ENCODE assay signal across 1 cellular context in the genomic region with DNA sequence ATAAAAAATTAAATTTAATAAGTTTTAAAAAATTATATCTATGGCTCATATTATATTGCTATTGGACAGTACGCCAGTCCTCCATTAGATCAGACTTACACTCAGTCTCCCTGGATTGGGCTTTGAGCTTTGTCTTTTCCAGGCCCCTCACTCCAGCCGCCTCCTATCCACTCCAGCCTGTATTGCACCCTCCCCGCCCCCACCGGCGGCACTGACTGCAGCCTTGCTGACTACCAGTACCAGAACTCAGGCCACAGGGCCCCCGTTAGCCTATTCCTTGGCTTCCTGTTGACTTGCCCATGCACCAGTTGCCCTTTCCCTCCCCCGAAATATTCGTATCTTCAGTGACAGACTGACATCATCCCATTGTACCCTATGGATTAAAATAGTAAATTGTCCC.
TF ChIP-seq lines count a peak whose summit lies in the region.

No MANE protein-coding gene starts in this region.

TF ChIP-seq in GM23338, 12 proteins besides CTCF, POLR2A, EP300 and RAD21 (continued from another document):
- TF ChIP-seq, protein P1, sequence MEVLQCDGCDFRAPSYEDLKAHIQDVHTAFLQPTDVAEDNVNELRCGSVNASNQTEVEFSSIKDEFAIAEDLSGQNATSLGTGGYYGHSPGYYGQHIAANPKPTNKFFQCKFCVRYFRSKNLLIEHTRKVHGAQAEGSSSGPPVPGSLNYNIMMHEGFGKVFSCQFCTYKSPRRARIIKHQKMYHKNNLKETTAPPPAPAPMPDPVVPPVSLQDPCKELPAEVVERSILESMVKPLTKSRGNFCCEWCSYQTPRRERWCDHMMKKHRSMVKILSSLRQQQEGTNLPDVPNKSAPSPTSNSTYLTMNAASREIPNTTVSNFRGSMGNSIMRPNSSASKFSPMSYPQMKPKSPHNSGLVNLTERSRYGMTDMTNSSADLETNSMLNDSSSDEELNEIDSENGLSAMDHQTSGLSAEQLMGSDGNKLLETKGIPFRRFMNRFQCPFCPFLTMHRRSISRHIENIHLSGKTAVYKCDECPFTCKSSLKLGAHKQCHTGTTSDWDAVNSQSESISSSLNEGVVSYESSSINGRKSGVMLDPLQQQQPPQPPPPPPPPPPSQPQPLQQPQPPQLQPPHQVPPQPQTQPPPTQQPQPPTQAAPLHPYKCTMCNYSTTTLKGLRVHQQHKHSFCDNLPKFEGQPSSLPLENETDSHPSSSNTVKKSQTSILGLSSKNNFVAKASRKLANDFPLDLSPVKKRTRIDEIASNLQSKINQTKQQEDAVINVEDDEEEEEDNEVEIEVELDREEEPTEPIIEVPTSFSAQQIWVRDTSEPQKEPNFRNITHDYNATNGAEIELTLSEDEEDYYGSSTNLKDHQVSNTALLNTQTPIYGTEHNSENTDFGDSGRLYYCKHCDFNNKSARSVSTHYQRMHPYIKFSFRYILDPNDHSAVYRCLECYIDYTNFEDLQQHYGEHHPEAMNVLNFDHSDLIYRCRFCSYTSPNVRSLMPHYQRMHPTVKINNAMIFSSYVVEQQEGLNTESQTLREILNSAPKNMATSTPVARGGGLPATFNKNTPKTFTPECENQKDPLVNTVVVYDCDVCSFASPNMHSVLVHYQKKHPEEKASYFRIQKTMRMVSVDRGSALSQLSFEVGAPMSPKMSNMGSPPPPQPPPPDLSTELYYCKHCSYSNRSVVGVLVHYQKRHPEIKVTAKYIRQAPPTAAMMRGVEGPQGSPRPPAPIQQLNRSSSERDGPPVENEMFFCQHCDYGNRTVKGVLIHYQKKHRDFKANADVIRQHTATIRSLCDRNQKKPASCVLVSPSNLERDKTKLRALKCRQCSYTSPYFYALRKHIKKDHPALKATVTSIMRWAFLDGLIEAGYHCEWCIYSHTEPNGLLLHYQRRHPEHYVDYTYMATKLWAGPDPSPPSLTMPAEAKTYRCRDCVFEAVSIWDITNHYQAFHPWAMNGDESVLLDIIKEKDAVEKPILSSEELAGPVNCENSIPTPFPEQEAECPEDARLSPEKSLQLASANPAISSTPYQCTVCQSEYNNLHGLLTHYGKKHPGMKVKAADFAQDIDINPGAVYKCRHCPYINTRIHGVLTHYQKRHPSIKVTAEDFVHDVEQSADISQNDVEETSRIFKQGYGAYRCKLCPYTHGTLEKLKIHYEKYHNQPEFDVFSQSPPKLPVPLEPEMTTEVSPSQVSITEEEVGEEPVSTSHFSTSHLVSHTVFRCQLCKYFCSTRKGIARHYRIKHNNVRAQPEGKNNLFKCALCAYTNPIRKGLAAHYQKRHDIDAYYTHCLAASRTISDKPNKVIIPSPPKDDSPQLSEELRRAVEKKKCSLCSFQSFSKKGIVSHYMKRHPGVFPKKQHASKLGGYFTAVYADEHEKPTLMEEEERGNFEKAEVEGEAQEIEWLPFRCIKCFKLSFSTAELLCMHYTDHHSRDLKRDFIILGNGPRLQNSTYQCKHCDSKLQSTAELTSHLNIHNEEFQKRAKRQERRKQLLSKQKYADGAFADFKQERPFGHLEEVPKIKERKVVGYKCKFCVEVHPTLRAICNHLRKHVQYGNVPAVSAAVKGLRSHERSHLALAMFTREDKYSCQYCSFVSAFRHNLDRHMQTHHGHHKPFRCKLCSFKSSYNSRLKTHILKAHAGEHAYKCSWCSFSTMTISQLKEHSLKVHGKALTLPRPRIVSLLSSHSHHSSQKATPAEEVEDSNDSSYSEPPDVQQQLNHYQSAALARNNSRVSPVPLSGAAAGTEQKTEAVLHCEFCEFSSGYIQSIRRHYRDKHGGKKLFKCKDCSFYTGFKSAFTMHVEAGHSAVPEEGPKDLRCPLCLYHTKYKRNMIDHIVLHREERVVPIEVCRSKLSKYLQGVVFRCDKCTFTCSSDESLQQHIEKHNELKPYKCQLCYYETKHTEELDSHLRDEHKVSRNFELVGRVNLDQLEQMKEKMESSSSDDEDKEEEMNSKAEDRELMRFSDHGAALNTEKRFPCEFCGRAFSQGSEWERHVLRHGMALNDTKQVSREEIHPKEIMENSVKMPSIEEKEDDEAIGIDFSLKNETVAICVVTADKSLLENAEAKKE (CRISPR knock-in tag; IDR thresholded peaks at IDR 0.05), result no peak
